23 cellular contexts compared by ENCODE assay signal in the genomic region with DNA sequence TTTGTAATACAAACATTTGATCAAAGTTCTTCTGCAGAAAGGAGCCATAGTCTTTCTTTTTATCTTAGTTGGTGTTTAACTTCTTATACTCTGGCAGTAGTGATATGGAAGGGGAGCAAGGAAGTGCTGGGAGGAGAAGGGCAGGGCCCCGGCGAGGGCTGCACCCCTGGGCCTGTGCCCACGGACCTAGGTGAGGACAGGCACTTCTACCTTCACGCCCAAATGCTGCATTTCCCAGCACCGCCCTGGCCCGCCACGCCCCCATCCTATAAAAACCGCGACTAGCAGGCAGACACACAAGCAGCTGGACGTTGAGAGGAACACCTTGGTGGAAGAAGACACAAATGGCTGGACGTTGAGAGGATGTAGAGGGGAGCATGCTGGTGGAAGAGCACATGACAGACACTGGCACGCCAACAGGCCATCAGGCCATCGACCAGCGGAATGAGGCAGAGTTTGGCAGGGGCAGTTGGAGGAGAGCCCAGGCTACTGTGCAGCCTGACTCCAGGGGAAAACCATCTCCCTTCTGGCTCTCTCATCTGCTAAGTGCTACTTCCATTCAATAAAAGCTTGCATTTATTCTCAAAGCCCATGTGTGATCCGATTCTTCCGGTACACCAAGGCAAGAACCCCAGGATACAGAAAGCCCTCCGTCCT.
DNase-seq lines count a peak whose midpoint lies in the region; ATAC-seq and TF ChIP-seq lines count a peak whose summit lies in the region.
"Had no signal": no experiment of that assay in that cellular context is flagged by ENCODE, and none has a peak within 500 bp of the region (broad histone marks: within the 10 kb centered on the region; RNA-seq: fewer than 3 reads in every experiment).

No MANE protein-coding gene starts in this region.

- H3K4me3 ChIP-seq in IMR-90 (ENCODE audit: insufficient read depth, low read depth, low read length) (no peak overlapping the region), stomach (no peak overlapping the region)
- H3K4me3 ChIP-seq: esophagus muscularis mucosa, SJCRH30, smooth muscle cell, upper lobe of left lung had no signal

- no peak overlapping the region for H4K5ac ChIP-seq in IMR-90 (ENCODE audit: low read depth, low read length)

- in situ Hi-C loops in IMR-90 (cut with MboI; ENCODE audit: low sequenced_read_pairs), result no loop called here

- H2BK5ac ChIP-seq in IMR-90 (ENCODE audit: low read depth, low read length, poor library complexity, severe bottlenecking), result no peak overlapping the region

- no peak for TF ChIP-seq CTCF in IMR-90 (conservative IDR thresholded peaks at IDR 0.05; ENCODE audit: low read depth, low read length)
- no peak for TF ChIP-seq CTCF in stomach (IDR thresholded peaks at IDR 0.05)

- no peaks in the 10 kb centered on the region for H3K27me3 ChIP-seq in IMR-90 (ENCODE audit: control insufficient read depth, insufficient read depth, low read length)
- no peaks in the 10 kb centered on the region for H3K27me3 ChIP-seq in stomach
- H3K27me3 ChIP-seq: esophagus muscularis mucosa, SJCRH30, upper lobe of left lung had no signal

- TF ChIP-seq POLR2A in IMR-90 (IDR thresholded peaks at IDR 0.05; ENCODE audit: low read depth, low read length), result no peak
- TF ChIP-seq POLR2A in stomach (IDR thresholded peaks at IDR 0.05), result no peak
- no peak for TF ChIP-seq POLR2A in erythroblast (IDR thresholded peaks at IDR 0.05; ENCODE audit: low read length)

- H2BK20ac ChIP-seq in IMR-90 (ENCODE audit: low read depth, low read length), result no peak overlapping the region

- DNase-seq in IMR-90 (no peak), cerebellar nuclear complex (lab: John Stamatoyannopoulos, UW) (peak; percentile 48 to 65), midbrain (lab: John Stamatoyannopoulos, UW) (peak; percentile 12), stomach (peak; percentile 68), erythroblast (lab: John Stamatoyannopoulos, UW) (no peak), EL (no peak)
- no peak for DNase-seq in activated CD8-positive, alpha-beta memory T cell treated with anti-CD3 and anti-CD28 coated beads, Interleukin-2, amount 50 U/mL, for 48 hours
- DNase-seq: activated CD8-positive, alpha-beta memory T cell treated with anti-CD3 and anti-CD28 coated beads, Interleukin-2, amount 10 ng/mL, durations not matched to agents 7 days and 5 days; activated naive CD4-positive, alpha-beta T cell treated with anti-CD3 and anti-CD28 coated beads, Interleukin-2, amount 50 U/mL, for 16 hours; amniotic stem cell; cortex of kidney; foreskin keratinocyte; kidney glomerular epithelial cell; NCI-H1092; NCI-H1694 treated with DMSO at 0.1 percent for 48 hours; NCI-H526; SJCRH30; stimulated activated CD4-positive, alpha-beta T cell treated with anti-CD3 and anti-CD28 coated beads, Interleukin-2, amount 100 ng/mL, for 24 hours had no signal

- H2AK9ac ChIP-seq in IMR-90 (replicated peaks; ENCODE audit: low read depth, low read length, poor library complexity), result peak overlapping the region; percentile 28

- H2AK5ac ChIP-seq in IMR-90 (ENCODE audit: low read depth, low read length), result no peak overlapping the region

- H3K36me3 ChIP-seq in IMR-90 (ENCODE audit: control insufficient read depth, insufficient read depth, low read length) (no peaks in the 10 kb centered on the region), stomach (no peaks in the 10 kb centered on the region)
- H3K36me3 ChIP-seq: esophagus muscularis mucosa, SJCRH30, upper lobe of left lung had no signal

- no peak overlapping the region for H3K18ac ChIP-seq in IMR-90 (ENCODE audit: low read depth, low read length)

- H3K56ac ChIP-seq in IMR-90 (ENCODE audit: extremely low read depth, insufficient read depth, low read length), result no peak overlapping the region

- H4K8ac ChIP-seq in IMR-90 (ENCODE audit: low read depth in 2 of 2, low read length in 2 of 2), result no peak overlapping the region

- no peak overlapping the region for H2AFZ ChIP-seq in IMR-90 (replicated peaks; ENCODE audit: low read length, poor library complexity)

- dilution Hi-C loops in IMR-90 (cut with HindIII; ENCODE audit: low sequenced_read_pairs, unreplicated experiment), result no loop called here

- POLR2A ChIA-PET in IMR-90 (lab: Charles Lee; ENCODE audit: unreplicated experiment), result no interaction called here

- H2BK15ac ChIP-seq in IMR-90 (ENCODE audit: low read depth, low read length), result no peak overlapping the region

- H3K9me3 ChIP-seq in IMR-90 (ENCODE audit: control insufficient read depth, insufficient read depth, low read length) (no peaks in the 10 kb centered on the region), stomach (no peaks in the 10 kb centered on the region)
- H3K9me3 ChIP-seq: esophagus muscularis mucosa, SJCRH30, upper lobe of left lung had no signal

- H4K20me1 ChIP-seq in IMR-90 (ENCODE audit: insufficient read depth, low read length), result no peaks in the 10 kb centered on the region

- no TSS peak for BruUV-seq in IMR-90 (replicated peaks; lab: Mats Ljungman, UMichigan)

- no peaks in the 10 kb centered on the region for H3K79me1 ChIP-seq in IMR-90 (ENCODE audit: low read depth in 1 of 2, low read length in 2 of 2)

- CTCF ChIA-PET in IMR-90 (lab: Yijun Ruan, JAX), result no interaction called here

- H3K27ac ChIP-seq in IMR-90 (ENCODE audit: insufficient read depth, low read length) (no peak overlapping the region), stomach (peak overlapping the region; percentile 27 to 60 (median 43))
- H3K27ac ChIP-seq: esophagus muscularis mucosa, foreskin keratinocyte, SJCRH30, upper lobe of left lung had no signal

- 20% methylated on average over 2 of the region's 17 CpGs; no CpG with 5 or more reads in 1 of the 2 experiments for WGBS in IMR-90 (ENCODE audit: extremely low coverage in 2 of 2, insufficient read length in 1 of 2), 2 experiments
- WGBS in stomach, 5 donors, result 39 to 70% (median 56%) methylated on average over 17 of the region's 17 CpGs

- ATAC-seq in IMR-90 (ENCODE audit: low read depth), result no peak
- ATAC-seq: activated CD8-positive, alpha-beta memory T cell treated with anti-CD3 and anti-CD28 coated beads, Interleukin-2, amount 10 ng/mL, durations not matched to agents 7 days and 5 days; foreskin keratinocyte; Panc1; WTC11 had no signal

- intact Hi-C loops in IMR-90 (cut with micrococcal nuclease) (no loop called here), stomach (cut with DNase I; ENCODE audit: low total_unique reads) (no loop called here)

- no peak overlapping the region for H3K14ac ChIP-seq in IMR-90 (replicated peaks; ENCODE audit: low read depth, low read length)

- H3K4me2 ChIP-seq in IMR-90 (ENCODE audit: low read depth, low read length), result no peak overlapping the region
- H3K4me2 ChIP-seq: smooth muscle cell had no signal

- TF ChIP-seq EP300 in stomach (IDR thresholded peaks at IDR 0.05), result no peak

- H3K9me1 ChIP-seq in IMR-90 (ENCODE audit: insufficient read depth, low read length), result no peaks in the 10 kb centered on the region

- H3K4ac ChIP-seq in IMR-90 (ENCODE audit: low read depth, low read length), result no peak overlapping the region

- TF ChIP-seq RAD21 in IMR-90 (IDR thresholded peaks at IDR 0.05; ENCODE audit: low read length), result no peak

- H4K91ac ChIP-seq in IMR-90 (ENCODE audit: insufficient read depth, low read depth, low read length), result no peak overlapping the region

- no peak overlapping the region for H3K23ac ChIP-seq in IMR-90 (ENCODE audit: low read depth, low read length)

- H2BK120ac ChIP-seq in IMR-90 (ENCODE audit: low read depth, low read length), result no peak overlapping the region

- no peaks in the 10 kb centered on the region for H3K4me1 ChIP-seq in IMR-90 (ENCODE audit: control insufficient read depth, insufficient read depth, low read length)
- H3K4me1 ChIP-seq in stomach, result peaks cover 4 to 21% (median 5%) of the 10 kb centered on the region in 4 donors
- H3K4me1 ChIP-seq: esophagus muscularis mucosa, foreskin keratinocyte, SJCRH30, upper lobe of left lung had no signal

- no peak overlapping the region for H3K9ac ChIP-seq in IMR-90 (ENCODE audit: low read depth, low read length)

TF ChIP-seq in IMR-90, 13 proteins besides CTCF, POLR2A, EP300 and RAD21:
- no peak for TF ChIP-seq NFE2L2 (IDR thresholded peaks at IDR 0.05; ENCODE audit: low read depth, low read length)
- no peak for TF ChIP-seq RCOR1 (IDR thresholded peaks at IDR 0.05; ENCODE audit: insufficient replicate concordance, low read length)
- TF ChIP-seq, protein P1, sequence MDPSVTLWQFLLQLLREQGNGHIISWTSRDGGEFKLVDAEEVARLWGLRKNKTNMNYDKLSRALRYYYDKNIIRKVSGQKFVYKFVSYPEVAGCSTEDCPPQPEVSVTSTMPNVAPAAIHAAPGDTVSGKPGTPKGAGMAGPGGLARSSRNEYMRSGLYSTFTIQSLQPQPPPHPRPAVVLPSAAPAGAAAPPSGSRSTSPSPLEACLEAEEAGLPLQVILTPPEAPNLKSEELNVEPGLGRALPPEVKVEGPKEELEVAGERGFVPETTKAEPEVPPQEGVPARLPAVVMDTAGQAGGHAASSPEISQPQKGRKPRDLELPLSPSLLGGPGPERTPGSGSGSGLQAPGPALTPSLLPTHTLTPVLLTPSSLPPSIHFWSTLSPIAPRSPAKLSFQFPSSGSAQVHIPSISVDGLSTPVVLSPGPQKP (IDR thresholded peaks at IDR 0.05; ENCODE audit: borderline replicate concordance, low read depth, low read length), result no peak
- no peak for TF ChIP-seq CEBPB (IDR thresholded peaks at IDR 0.05; ENCODE audit: low read depth, low read length)
- TF ChIP-seq CHD1 (IDR thresholded peaks at IDR 0.05; ENCODE audit: low read depth, low read length), result no peak
- no peak for TF ChIP-seq MXI1 (IDR thresholded peaks at IDR 0.05; ENCODE audit: borderline replicate concordance, low read depth, low read length)

Comparison
In these comparisons a context has a peak if more than half of its experiments do, and no peak if none do; other contexts are left out.
1. DNase-seq: peak in cerebellar nuclear complex (2 of 2), midbrain (single experiment) and stomach (single experiment); none in IMR-90 (single experiment), erythroblast (0 of 2), EL (single experiment) and activated CD8-positive, alpha-beta memory T cell treated with anti-CD3 and anti-CD28 coated beads, Interleukin-2, amount 50 U/mL, for 48 hours (single experiment).